ENCODE assay signal across 8 cellular contexts in genomic region chr3:159266779-159267178, GRCh38.
DNase-seq lines count a peak whose midpoint lies in the region; ATAC-seq, FAIRE-seq and TF ChIP-seq lines count a peak whose summit lies in the region.

No MANE protein-coding gene starts in this region.

- FAIRE-seq in astrocyte (lab: Jason Lieb, UNC) (peak; percentile 26), GM19239 (lab: Jason Lieb, UNC) (no peak)

- H3K27ac ChIP-seq in astrocyte (ENCODE audit: low read depth, low read length): no peak overlapping the region
- H3K27ac ChIP-seq in CD4-positive, alpha-beta T cell (ENCODE audit: low read depth, low read length): no peak overlapping the region

- TF ChIP-seq CTCF in BJ (IDR thresholded peaks at IDR 0.05; ENCODE audit: insufficient read depth, low read depth, low read length) (peak; percentile 27), GM12874 (IDR thresholded peaks at IDR 0.05; ENCODE audit: insufficient read depth, low read depth, low read length) (peak; percentile 43; the same call in 1 of the 2 replicates), astrocyte (IDR thresholded peaks at IDR 0.05; ENCODE audit: insufficient read depth, low read depth, low read length) (no peak), mucosa of descending colon (IDR thresholded peaks at IDR 0.05) (no peak)
- TF ChIP-seq CTCF in CD4-positive, alpha-beta T cell (IDR thresholded peaks at IDR 0.05): no peak

- no peak overlapping the region for H3K4me3 Mint-ChIP-seq in astrocyte (ENCODE audit: unreplicated experiment)
- H3K4me3 Mint-ChIP-seq in CD4-positive, alpha-beta T cell: no peak overlapping the region

- H3K27me3 Mint-ChIP-seq in astrocyte (ENCODE audit: low read depth, unreplicated experiment): peaks cover 9% of the 10 kb centered on the region
- H3K27me3 Mint-ChIP-seq in CD4-positive, alpha-beta T cell: peaks cover 21% of the 10 kb centered on the region

- no peak overlapping the region for H2AFZ ChIP-seq in astrocyte (ENCODE audit: low read depth, low read length)

- DNase-seq in BJ (ENCODE audit: low read depth): no peak
- DNase-seq in NCI-H1048 (lab: John Stamatoyannopoulos, UW): peak; percentile 41
- no peak for DNase-seq in astrocyte (ENCODE audit: low read depth)
- peak in 1 of 3 donors; percentile 3 for DNase-seq in mucosa of descending colon
- no peak for DNase-seq in CD4-positive, alpha-beta T cell
- DNase-seq in GM19239 (ENCODE audit: insufficient read length, low spot score): no peak

- no peaks in the 10 kb centered on the region for H3K36me3 Mint-ChIP-seq in astrocyte (ENCODE audit: low read depth, unreplicated experiment)
- no peaks in the 10 kb centered on the region for H3K36me3 Mint-ChIP-seq in CD4-positive, alpha-beta T cell (ENCODE audit: low read depth)

- H3K36me3 ChIP-seq in BJ (ENCODE audit: control insufficient read depth, insufficient read depth, low read length): no peaks in the 10 kb centered on the region
- no peaks in the 10 kb centered on the region for H3K36me3 ChIP-seq in astrocyte (ENCODE audit: insufficient read depth, low read length)
- no peaks in the 10 kb centered on the region for H3K36me3 ChIP-seq in mucosa of descending colon (ENCODE audit: low read depth)

- CTCF ChIA-PET in BJ (lab: Yijun Ruan, JAX): interaction anchor here (0.9 to 2.0 kb wide), 8 partner anchors 9 to 738 kb away, joined by 3 to 11 read pairs (median 4); no protein-coding TSS in a partner anchor
- CTCF ChIA-PET in CD4-positive, alpha-beta T cell (lab: Charles Lee): no interaction called here

- H3K4me1 Mint-ChIP-seq in astrocyte (ENCODE audit: low read depth, unreplicated experiment): peaks cover 9% of the 10 kb centered on the region
- H3K4me1 Mint-ChIP-seq in CD4-positive, alpha-beta T cell (ENCODE audit: low read depth): no peaks in the 10 kb centered on the region

- ATAC-seq in mucosa of descending colon (peak; percentile 34), GM19397 (IDR thresholded peaks at IDR 0.05; ENCODE audit: unreplicated experiment) (no peak)
- no peak for ATAC-seq in CD4-positive, alpha-beta T cell (ENCODE audit: poor library complexity)

- H3K9me3 ChIP-seq in astrocyte (ENCODE audit: insufficient read depth, low read depth, low read length) (no peaks in the 10 kb centered on the region), mucosa of descending colon (no peaks in the 10 kb centered on the region)
- no peaks in the 10 kb centered on the region for H3K9me3 ChIP-seq in CD4-positive, alpha-beta T cell (ENCODE audit: control insufficient read depth, low read length)

- H3K4me3 ChIP-seq in BJ (ENCODE audit: low read depth, low read length) (no peak overlapping the region), astrocyte (ENCODE audit: insufficient read depth, low read depth, low read length) (no peak overlapping the region), mucosa of descending colon (no peak overlapping the region)

- H3K27me3 ChIP-seq in BJ (ENCODE audit: control insufficient read depth, insufficient read depth, low read length) (peaks cover 3% of the 10 kb centered on the region; the same call in 1 of the 2 replicates), astrocyte (ENCODE audit: insufficient read depth, low read length) (peaks cover 6% of the 10 kb centered on the region)
- no peaks in the 10 kb centered on the region for H3K27me3 ChIP-seq in CD4-positive, alpha-beta T cell (ENCODE audit: control insufficient read depth, insufficient read depth, low read length)

- no peak overlapping the region for H3K9ac ChIP-seq in astrocyte (ENCODE audit: low read length)

- H3K4me1 ChIP-seq in astrocyte (ENCODE audit: insufficient read depth, low read length) (no peaks in the 10 kb centered on the region), mucosa of descending colon (ENCODE audit: low read depth) (no peaks in the 10 kb centered on the region)

- intact Hi-C loops in mucosa of descending colon (cut with DNase I, micrococcal nuclease): loop anchor here in 1 of 2 donors (10.0 kb wide), 1 partner anchor 352 kb away; no protein-coding TSS in a partner anchor
- intact Hi-C loops in CD4-positive, alpha-beta T cell (cut with DNase I, micrococcal nuclease): loop anchor here in 1 of 2 experiments (10.0 kb wide), 2 partner anchors 1148 to 1218 kb away; no protein-coding TSS in a partner anchor

- POLR2A ChIA-PET in BJ (lab: Charles Lee): no interaction called here
- POLR2A ChIA-PET in CD4-positive, alpha-beta T cell (lab: Charles Lee): no interaction called here

- no peaks in the 10 kb centered on the region for H3K9me3 Mint-ChIP-seq in astrocyte (ENCODE audit: unreplicated experiment)
- H3K9me3 Mint-ChIP-seq in CD4-positive, alpha-beta T cell: no peaks in the 10 kb centered on the region

- no peak overlapping the region for H3K4me2 ChIP-seq in astrocyte (ENCODE audit: low read length)

- no peaks in the 10 kb centered on the region for H3K79me2 ChIP-seq in astrocyte (ENCODE audit: insufficient read depth, low read length)

- H3K27ac Mint-ChIP-seq in astrocyte (ENCODE audit: unreplicated experiment): no peak overlapping the region
- no peak overlapping the region for H3K27ac Mint-ChIP-seq in CD4-positive, alpha-beta T cell

- no peaks in the 10 kb centered on the region for H4K20me1 ChIP-seq in astrocyte (ENCODE audit: insufficient read depth, low read length)

Comparison
In these comparisons a context has a peak if more than half of its experiments do, and no peak if none do; other contexts are left out.
1. CTCF ChIP-seq: peak in BJ (single experiment) and GM12874 (single experiment); none in astrocyte (single experiment), mucosa of descending colon (single experiment) and CD4-positive, alpha-beta T cell (single experiment).